Comparison of ENCODE assay signal across 31 cellular contexts in the genomic region with DNA sequence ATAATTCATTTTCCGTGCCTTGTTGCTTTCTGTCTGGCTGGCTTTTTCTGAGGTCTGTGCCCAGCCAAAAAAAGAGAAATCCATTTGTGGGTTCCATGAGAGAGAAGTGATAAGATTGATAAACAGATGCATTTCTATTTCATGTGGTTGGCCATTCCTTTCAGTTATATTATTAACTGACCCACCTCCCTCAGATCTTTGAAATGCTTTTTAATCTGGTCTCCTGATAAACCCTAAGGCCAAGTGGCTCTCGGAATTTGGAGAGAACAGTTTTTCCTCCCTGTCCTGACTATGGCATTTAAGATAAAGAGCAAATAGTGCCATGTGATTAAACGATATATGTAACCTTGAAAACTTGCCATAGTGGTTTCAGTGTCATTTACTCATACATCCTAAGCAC.
"Had no signal": no experiment of that assay in that cellular context is flagged by ENCODE, and none has a peak within 500 bp of the region (broad histone marks: within the 10 kb centered on the region; RNA-seq: fewer than 3 reads in every experiment).

No MANE protein-coding gene starts in this region.

- H3K27me3 ChIP-seq: cardiac muscle cell had no signal

- ATAC-seq: activated CD4-positive, alpha-beta T cell treated with anti-CD3 and anti-CD28 coated beads for 36 hours; activated CD4-positive, CD25-positive, alpha-beta regulatory T cell treated with anti-CD3 and anti-CD28 coated beads, Interleukin-2, amount 50 U/mL, for 24 hours; activated CD8-positive, alpha-beta memory T cell treated with anti-CD3 and anti-CD28 coated beads, Interleukin-2, amount 10 ng/mL, durations not matched to agents 7 days and 5 days; activated CD8-positive, alpha-beta T cell treated with anti-CD3 and anti-CD28 coated beads, Interleukin-2, amount 10 ng/mL, durations not matched to agents 7 days and 5 days; activated naive CD8-positive, alpha-beta T cell treated with anti-CD3 and anti-CD28 coated beads, Interleukin-2, amount 50 U/mL, for 24 hours; WTC11 had no signal

- H3K36me3 ChIP-seq: cardiac muscle cell, WERI-Rb-1 had no signal

- H3K27ac ChIP-seq: cardiac muscle cell, WERI-Rb-1 had no signal

- H3K4me3 ChIP-seq: cardiac muscle cell had no signal

- DNase-seq: activated CD4-positive, alpha-beta memory T cell treated with anti-CD3 and anti-CD28 coated beads, Interleukin-2, amount 10 ng/mL, durations not matched to agents 7 days and 5 days; activated CD4-positive, alpha-beta T cell treated with anti-CD3 and anti-CD28 coated beads for 1 hour; activated CD4-positive, alpha-beta T cell treated with anti-CD3 and anti-CD28 coated beads for 36 hours; activated CD4-positive, alpha-beta T cell treated with anti-CD3 and anti-CD28 coated beads for 48 hours; activated CD4-positive, alpha-beta T cell treated with anti-CD3 and anti-CD28 coated beads, Interleukin-2, amount 10 ng/mL, durations not matched to agents 7 days and 5 days; activated CD4-positive, alpha-beta T cell treated with anti-CD3 and anti-CD28 coated beads, Interleukin-2, amount 50 U/mL, for 48 hours; activated CD4-positive, CD25-positive, alpha-beta regulatory T cell; activated CD8-positive, alpha-beta memory T cell treated with anti-CD3 and anti-CD28 coated beads for 24 hours; activated CD8-positive, alpha-beta memory T cell treated with anti-CD3 and anti-CD28 coated beads, Interleukin-2, amount 10 ng/mL, durations not matched to agents 7 days and 5 days; activated CD8-positive, alpha-beta memory T cell treated with anti-CD3 and anti-CD28 coated beads, Interleukin-2, amount 50 U/mL, for 48 hours; activated CD8-positive, alpha-beta T cell treated with anti-CD3 and anti-CD28 coated beads, Interleukin-2, amount 10 ng/mL, durations not matched to agents 7 days and 5 days; activated effector memory CD4-positive, alpha-beta T cell treated with Interleukin-2 at 50 U/mL for 16 hours; activated gamma-delta T cell; activated naive CD4-positive, alpha-beta T cell treated with anti-CD3 and anti-CD28 coated beads, Interleukin-2, amount 10 ng/mL, durations not matched to agents 7 days and 5 days; activated naive CD4-positive, alpha-beta T cell treated with Interleukin-2 at 50 U/mL for 16 hours; activated naive CD8-positive, alpha-beta T cell treated with anti-CD3 and anti-CD28 coated beads, Interleukin-2, amount 10 ng/mL, durations not matched to agents 7 days and 5 days; activated naive CD8-positive, alpha-beta T cell treated with anti-CD3 and anti-CD28 coated beads, Interleukin-2, amount 50 U/mL, for 24 hours; activated T-cell treated with anti-CD3 and anti-CD28 coated beads, Interleukin-2, amount 50 U/mL, for 24 hours; activated T-cell treated with anti-CD3 and anti-CD28 coated beads, Interleukin-2, amount 50 U/mL, for 48 hours; amniotic stem cell; aorta; caudate nucleus; cerebellar nuclear complex; SW 1271; T-helper 1 cell; T-helper 2 cell; T-helper 9 cell; WERI-Rb-1 had no signal
